8 cellular contexts compared by ENCODE assay signal in genomic region chr3:129440648-129441190, GRCh38. TPM values are rescaled to one million over a fixed set of nuclear protein-coding genes. Genes with fewer than 3 reads are reported as not detected.
DNase-seq lines count a peak whose midpoint lies in the region; ATAC-seq and TF ChIP-seq lines count a peak whose summit lies in the region.

No MANE protein-coding gene starts in this region.

- H3K9ac ChIP-seq in SU-DHL-6 (ENCODE audit: low read length): peak overlapping the region; percentile 97
- H3K9ac ChIP-seq in smooth muscle cell (ENCODE audit: low read depth): peak overlapping the region; percentile 91

- H3K9me2 ChIP-seq in SU-DHL-6 (replicated peaks; ENCODE audit: insufficient read depth, low read length): no peaks in the 10 kb centered on the region

- peak overlapping the region; percentile 83 for H2AFZ ChIP-seq in SU-DHL-6 (ENCODE audit: low read depth, low read length, severe bottlenecking)
- H2AFZ ChIP-seq in smooth muscle cell (ENCODE audit: low read depth): peak overlapping the region; percentile 81

- DNase-seq in DMS79 treated with DMSO at 0.1 percent for 48 hours (lab: John Stamatoyannopoulos, UW): peak; percentile 46
- no peak for DNase-seq in DMS79 (lab: John Stamatoyannopoulos, UW)
- peak; percentile 24 for DNase-seq in germinal center (ENCODE audit: low spot score)
- DNase-seq in smooth muscle cell (lab: John Stamatoyannopoulos, UW; ENCODE audit: unreplicated experiment): no peak
- DNase-seq in NCI-H2171 treated with DMSO at 0.1 percent for 48 hours (lab: John Stamatoyannopoulos, UW): no peak

- H3K36me3 ChIP-seq in SU-DHL-6 (ENCODE audit: low read length): peaks cover 18% of the 10 kb centered on the region
- H3K36me3 ChIP-seq in smooth muscle cell (ENCODE audit: low read depth): peaks cover 10% of the 10 kb centered on the region

- H3K4me2 ChIP-seq in SU-DHL-6 (ENCODE audit: low read depth, low read length, poor library complexity, severe bottlenecking) (peak overlapping the region; percentile 79), smooth muscle cell (peak overlapping the region; percentile 93)

- H4K20me1 ChIP-seq in SU-DHL-6 (ENCODE audit: low read depth, low read length): no peaks in the 10 kb centered on the region
- no peaks in the 10 kb centered on the region for H4K20me1 ChIP-seq in smooth muscle cell (ENCODE audit: low read depth)

- H3F3A ChIP-seq in SU-DHL-6 (ENCODE audit: insufficient read depth) (no peaks in the 10 kb centered on the region), smooth muscle cell (ENCODE audit: low read depth) (no peaks in the 10 kb centered on the region)

- H3K4me1 ChIP-seq in smooth muscle cell (ENCODE audit: low read depth): peaks cover 31% of the 10 kb centered on the region

- peak overlapping the region; percentile 68 for H3K27ac ChIP-seq in SU-DHL-6 (ENCODE audit: low read depth, low read length)
- peak overlapping the region; percentile 96 for H3K27ac ChIP-seq in smooth muscle cell (ENCODE audit: low read depth)

- WGBS in smooth muscle cell (ENCODE audit: low lambda C conversion rate): 15% methylated on average over 7 of the region's 7 CpGs

- H3K27me3 ChIP-seq in SU-DHL-6 (ENCODE audit: low read length): no peaks in the 10 kb centered on the region
- no peaks in the 10 kb centered on the region for H3K27me3 ChIP-seq in smooth muscle cell (ENCODE audit: low read depth)

- ATAC-seq in HG03442 (IDR thresholded peaks at IDR 0.05; ENCODE audit: unreplicated experiment): no peak
- ATAC-seq in GM21576 (IDR thresholded peaks at IDR 0.05; ENCODE audit: unreplicated experiment): no peak

- H3K4me3 ChIP-seq in SU-DHL-6 (ENCODE audit: insufficient read depth, low read length, poor library complexity, severe bottlenecking) (peak overlapping the region; percentile 70), smooth muscle cell (peak overlapping the region; percentile 89)

- no peaks in the 10 kb centered on the region for H3K9me3 ChIP-seq in SU-DHL-6 (ENCODE audit: insufficient read depth, low read length)
- no peaks in the 10 kb centered on the region for H3K9me3 ChIP-seq in smooth muscle cell (replicated peaks; ENCODE audit: low read depth)

- peaks cover 39% of the 10 kb centered on the region for H3K79me2 ChIP-seq in SU-DHL-6 (ENCODE audit: insufficient read depth, low read length)
- H3K79me2 ChIP-seq in smooth muscle cell (ENCODE audit: low read depth): peaks cover 68% of the 10 kb centered on the region

- TF ChIP-seq CTCF in SU-DHL-6 (IDR thresholded peaks at IDR 0.05; ENCODE audit: insufficient read depth, low read length, poor library complexity, severe bottlenecking): no peak
- TF ChIP-seq CTCF in smooth muscle cell (IDR thresholded peaks at IDR 0.05; ENCODE audit: borderline replicate concordance, insufficient read depth, poor library complexity, severe bottlenecking): no peak

RNA-seq across cellular contexts. Expression of gene IFT122, which starts 0.7 kb away (rescaled TPM):
- total RNA-seq in smooth muscle cell: 17.3 and 17.4 TPM in 2 replicates
- polyA plus RNA-seq in smooth muscle cell: 13.2 and 13.4 TPM in 2 replicates

RNA-seq across cellular contexts. Expression of gene MBD4, which starts 1.0 kb away (rescaled TPM):
- total RNA-seq in smooth muscle cell: 23.1 and 28.9 TPM in 2 replicates
- polyA plus RNA-seq in smooth muscle cell: 26.5 and 26.8 TPM in 2 replicates

RNA-seq across cellular contexts. Expression of gene EFCAB12, which starts 12.3 kb away (rescaled TPM):
- 0.09 and 0.76 TPM in 2 replicates for total RNA-seq in smooth muscle cell
- polyA plus RNA-seq in smooth muscle cell: 0.90 TPM in 1 of 2 replicates, not detected in the other

Comparison
In these comparisons a context has a peak if more than half of its experiments do, and no peak if none do; other contexts are left out.
1. DNase-seq: peak in DMS79 treated with DMSO at 0.1 percent for 48 hours (single experiment) and germinal center (single experiment); none in DMS79 (single experiment), smooth muscle cell (single experiment) and NCI-H2171 treated with DMSO at 0.1 percent for 48 hours (single experiment).